Comparison of ENCODE assay signal across 21 cellular contexts in the genomic region with DNA sequence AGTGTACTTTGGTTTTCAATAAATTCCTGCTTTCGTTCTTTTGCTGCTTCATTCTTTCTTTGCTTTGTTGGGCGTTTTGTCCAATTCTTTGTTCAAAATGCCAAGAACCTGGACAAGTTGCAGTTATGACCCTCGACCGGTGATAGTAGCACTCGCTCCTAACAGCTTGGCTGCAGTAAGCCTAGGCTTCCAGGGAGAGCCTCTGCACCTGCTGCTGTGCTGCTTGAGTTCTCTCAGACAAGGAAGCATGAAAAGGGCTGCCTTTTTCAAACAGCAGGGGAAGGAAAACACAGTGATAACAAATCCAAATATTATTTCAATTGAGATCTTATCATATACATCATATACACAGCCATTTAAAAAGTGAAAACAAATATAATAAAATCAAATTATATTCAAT. TPM values are rescaled to one million over a fixed set of nuclear protein-coding genes. Genes with fewer than 3 reads are reported as not detected.
DNase-seq lines count a peak whose midpoint lies in the region; ATAC-seq and TF ChIP-seq lines count a peak whose summit lies in the region.
"Had no signal": no experiment of that assay in that cellular context is flagged by ENCODE, and none has a peak within 500 bp of the region (broad histone marks: within the 10 kb centered on the region; RNA-seq: fewer than 3 reads in every experiment).

No MANE protein-coding gene starts in this region.

- CTCF ChIA-PET in Caco-2 (lab: Charles Lee): no interaction called here
- CTCF ChIA-PET in PC-9 (lab: Charles Lee): no interaction called here

- H3K27ac ChIP-seq in HUES48 (ENCODE audit: low read depth, low read length) (no peak overlapping the region), thyroid gland (no peak overlapping the region), PC-9 (no peak overlapping the region)
- H3K27ac ChIP-seq: gastroesophageal sphincter, SJSA1, upper lobe of left lung had no signal

- BruUV-seq in Caco-2 (replicated peaks; lab: Mats Ljungman, UMichigan) (no TSS peak), PC-9 (replicated peaks; lab: Mats Ljungman, UMichigan) (no TSS peak)

- H3K36me3 ChIP-seq in Caco-2 (ENCODE audit: control insufficient read depth, insufficient read depth, low read length): no peaks in the 10 kb centered on the region
- H3K36me3 ChIP-seq in HUES48 (ENCODE audit: control insufficient read depth, insufficient read depth, low read length): no peaks in the 10 kb centered on the region
- no peaks in the 10 kb centered on the region for H3K36me3 ChIP-seq in thyroid gland
- no peaks in the 10 kb centered on the region for H3K36me3 ChIP-seq in PC-9 (ENCODE audit: low read depth)
- H3K36me3 ChIP-seq: BE2C, gastroesophageal sphincter, SJSA1, upper lobe of left lung had no signal

- H3K9me3 ChIP-seq in Caco-2 (no peaks in the 10 kb centered on the region), HUES48 (ENCODE audit: control insufficient read depth, insufficient read depth, low read length) (no peaks in the 10 kb centered on the region), thyroid gland (no peaks in the 10 kb centered on the region), PC-9 (ENCODE audit: insufficient read depth, low read depth) (no peaks in the 10 kb centered on the region)
- H3K9me3 ChIP-seq: BE2C, gastroesophageal sphincter, SJSA1, upper lobe of left lung had no signal

- H3K9me2 ChIP-seq in PC-9 (ENCODE audit: insufficient read depth): no peaks in the 10 kb centered on the region

- no peaks in the 10 kb centered on the region for H3K27me3 ChIP-seq in Caco-2 (replicated peaks; ENCODE audit: control insufficient read depth, insufficient read depth, low read length)
- H3K27me3 ChIP-seq in HUES48 (ENCODE audit: control insufficient read depth, insufficient read depth, low read length): peaks cover 26% of the 10 kb centered on the region
- no peaks in the 10 kb centered on the region for H3K27me3 ChIP-seq in thyroid gland
- H3K27me3 ChIP-seq in PC-9 (ENCODE audit: insufficient read depth, low read depth): no peaks in the 10 kb centered on the region

- peak overlapping the region; percentile 53 for H3K27ac Mint-ChIP-seq in Caco-2 (ENCODE audit: unreplicated experiment)
- H3K27ac Mint-ChIP-seq: activated CD8-positive, alpha-beta T cell treated with anti-CD3 and anti-CD28 coated beads for 36 hours; activated T-helper 17 cell treated with anti-CD3 and anti-CD28 coated beads, Interleukin-2, amount 50 U/mL, for 72 hours; IgD-negative memory B cell; mesothelial cell of epicardium; stimulated activated memory B cell treated with anti-CD40 and anti-IgM and Interleukin-4, amounts not matched to agents 10 μg/mL and 1 μg/mL and 100 μg/mL, for 72 hours had no signal

- H3K4me1 Mint-ChIP-seq in Caco-2 (ENCODE audit: low read depth, unreplicated experiment): peaks cover 39% of the 10 kb centered on the region

- ATAC-seq in left colon (peak; percentile 57), HG03196 (IDR thresholded peaks at IDR 0.05; ENCODE audit: unreplicated experiment) (no peak)
- ATAC-seq: activated CD8-positive, alpha-beta T cell treated with anti-CD3 and anti-CD28 coated beads for 36 hours; activated T-helper 17 cell treated with anti-CD3 and anti-CD28 coated beads, Interleukin-2, amount 50 U/mL, for 72 hours; gastroesophageal sphincter; stimulated activated memory B cell treated with anti-CD40 and anti-IgM and Interleukin-4, amounts not matched to agents 10 μg/mL and 1 μg/mL and 100 μg/mL, for 72 hours had no signal

- H3K27me3 Mint-ChIP-seq in Caco-2 (ENCODE audit: insufficient read depth, unreplicated experiment): no peaks in the 10 kb centered on the region

- peak in 1 of 2 experiments; percentile 34 for DNase-seq in Caco-2
- DNase-seq in NCI-H748 (lab: John Stamatoyannopoulos, UW; ENCODE audit: unreplicated experiment): peak; percentile 65
- DNase-seq in left colon: peak in 1 of 2 donors; percentile 39
- DNase-seq in thyroid gland: no peak
- DNase-seq in kidney tubule cell (ENCODE audit: low spot score): no peak
- DNase-seq in PC-9: no peak
- DNase-seq: activated CD8-positive, alpha-beta T cell treated with anti-CD3 and anti-CD28 coated beads for 36 hours; BE2C; HCEC 1CT; NCI-H1436; occipital lobe had no signal

- intact Hi-C loops in Caco-2 (cut with micrococcal nuclease; ENCODE audit: unreplicated experiment) (loop anchor here (1.0 kb wide), 1 partner anchor 64 kb away; no protein-coding TSS in a partner anchor), left colon (cut with DNase I, micrococcal nuclease) (loop anchor here (5.0 to 10.0 kb wide), 3 partner anchors 165 to 495 kb away; no protein-coding TSS in a partner anchor), thyroid gland (cut with DNase I) (loop anchor here (2.0 kb wide), 1 partner anchor 167 kb away; no protein-coding TSS in a partner anchor), PC-9 (cut with micrococcal nuclease; ENCODE audit: unreplicated experiment) (loop anchor here (2.0 kb wide), 2 partner anchors 37 to 101 kb away; no protein-coding TSS in a partner anchor)

- H3K4me1 ChIP-seq in Caco-2 (peaks cover 29% of the 10 kb centered on the region), HUES48 (ENCODE audit: control insufficient read depth, insufficient read depth, low read length) (peaks cover 11% of the 10 kb centered on the region), thyroid gland (peaks cover 23 to 26% of the 10 kb centered on the region in 2 donors), PC-9 (replicated peaks; ENCODE audit: insufficient read depth) (peaks cover 47% of the 10 kb centered on the region)
- H3K4me1 ChIP-seq: BE2C had no signal

- no peak for TF ChIP-seq POLR2A in thyroid gland (IDR thresholded peaks at IDR 0.05)

- peaks cover 6% of the 10 kb centered on the region for H3K36me3 Mint-ChIP-seq in Caco-2 (ENCODE audit: insufficient read depth, unreplicated experiment)
- H3K36me3 Mint-ChIP-seq: stimulated activated memory B cell treated with anti-CD40 and anti-IgM and Interleukin-4, amounts not matched to agents 10 μg/mL and 1 μg/mL and 100 μg/mL, for 72 hours had no signal

- H4K20me1 ChIP-seq in PC-9 (ENCODE audit: insufficient read depth): no peaks in the 10 kb centered on the region

- H3K4me3 ChIP-seq in Caco-2 (ENCODE audit: low read depth, low read length) (peak overlapping the region; percentile 23), HUES48 (ENCODE audit: low read depth, low read length) (peak overlapping the region; percentile 42), thyroid gland (replicated peaks in 1 of 3) (no peak overlapping the region), PC-9 (no peak overlapping the region)
- H3K4me3 ChIP-seq: gastroesophageal sphincter, SJSA1, upper lobe of left lung had no signal

- TF ChIP-seq CTCF in Caco-2 (IDR thresholded peaks at IDR 0.05; ENCODE audit: insufficient read depth in 1 of 2, low read depth in 1 of 2, low read length in 1 of 2, severe bottlenecking in 1 of 2, unreplicated experiment in 1 of 2) (no peak), thyroid gland (IDR thresholded peaks at IDR 0.05) (no peak), PC-9 (conservative IDR thresholded peaks at IDR 0.05) (no peak)

- H3K9me3 Mint-ChIP-seq in Caco-2 (ENCODE audit: unreplicated experiment): peaks cover 9% of the 10 kb centered on the region
- H3K9me3 Mint-ChIP-seq: activated CD8-positive, alpha-beta T cell treated with anti-CD3 and anti-CD28 coated beads for 36 hours; activated T-helper 17 cell treated with anti-CD3 and anti-CD28 coated beads, Interleukin-2, amount 50 U/mL, for 72 hours; IgD-negative memory B cell; mesothelial cell of epicardium had no signal

- POLR2A ChIA-PET in Caco-2 (lab: Charles Lee) (no interaction called here), PC-9 (lab: Charles Lee; ENCODE audit: unreplicated experiment) (no interaction called here)

- no peak overlapping the region for H2AFZ ChIP-seq in PC-9

- H3K4me2 ChIP-seq in PC-9: no peak overlapping the region

- H3F3A ChIP-seq in PC-9 (ENCODE audit: insufficient read depth, low read depth): peaks cover 20% of the 10 kb centered on the region

- H3K9ac ChIP-seq in HUES48 (ENCODE audit: low read depth, low read length): no peak overlapping the region

- 39 to 44% methylated on average over 5 of the region's 5 CpGs for WGBS in thyroid gland, 2 donors

- H3K79me2 ChIP-seq in PC-9 (ENCODE audit: low read depth): peaks cover 8% of the 10 kb centered on the region; the same call in 1 of the 2 replicates

- H3K4me3 Mint-ChIP-seq in Caco-2 (ENCODE audit: unreplicated experiment): peak overlapping the region; percentile 64
- H3K4me3 Mint-ChIP-seq: activated CD8-positive, alpha-beta T cell treated with anti-CD3 and anti-CD28 coated beads for 36 hours; activated T-helper 17 cell treated with anti-CD3 and anti-CD28 coated beads, Interleukin-2, amount 50 U/mL, for 72 hours; mesothelial cell of epicardium; stimulated activated memory B cell treated with anti-CD40 and anti-IgM and Interleukin-4, amounts not matched to agents 10 μg/mL and 1 μg/mL and 100 μg/mL, for 72 hours had no signal

RNA-seq across cellular contexts. Expression of gene RIPK4, which starts 12.8 kb away (rescaled TPM):
- total RNA-seq in Caco-2 (2022): 24.1 and 25.4 TPM in 2 replicates
- total RNA-seq in left colon: 10 to 100 TPM; 11.0 to 16.0 TPM
- total RNA-seq in thyroid gland: 10 to 100 TPM; 15.3 to 24.7 (median 22.6) TPM
- 30.1 and 39.3 TPM in 2 replicates for total RNA-seq in PC-9 (2021)
- total RNA-seq: endothelial cell of umbilical vein had no signal

Comparison
In these comparisons a context has a peak if more than half of its experiments do, and no peak if none do; other contexts are left out.
1. H3K4me3 ChIP-seq: peak in Caco-2 (single experiment) and HUES48 (single experiment); none in thyroid gland (0 of 3) and PC-9 (single experiment).